8 cellular contexts compared by ENCODE assay signal in the genomic region with DNA sequence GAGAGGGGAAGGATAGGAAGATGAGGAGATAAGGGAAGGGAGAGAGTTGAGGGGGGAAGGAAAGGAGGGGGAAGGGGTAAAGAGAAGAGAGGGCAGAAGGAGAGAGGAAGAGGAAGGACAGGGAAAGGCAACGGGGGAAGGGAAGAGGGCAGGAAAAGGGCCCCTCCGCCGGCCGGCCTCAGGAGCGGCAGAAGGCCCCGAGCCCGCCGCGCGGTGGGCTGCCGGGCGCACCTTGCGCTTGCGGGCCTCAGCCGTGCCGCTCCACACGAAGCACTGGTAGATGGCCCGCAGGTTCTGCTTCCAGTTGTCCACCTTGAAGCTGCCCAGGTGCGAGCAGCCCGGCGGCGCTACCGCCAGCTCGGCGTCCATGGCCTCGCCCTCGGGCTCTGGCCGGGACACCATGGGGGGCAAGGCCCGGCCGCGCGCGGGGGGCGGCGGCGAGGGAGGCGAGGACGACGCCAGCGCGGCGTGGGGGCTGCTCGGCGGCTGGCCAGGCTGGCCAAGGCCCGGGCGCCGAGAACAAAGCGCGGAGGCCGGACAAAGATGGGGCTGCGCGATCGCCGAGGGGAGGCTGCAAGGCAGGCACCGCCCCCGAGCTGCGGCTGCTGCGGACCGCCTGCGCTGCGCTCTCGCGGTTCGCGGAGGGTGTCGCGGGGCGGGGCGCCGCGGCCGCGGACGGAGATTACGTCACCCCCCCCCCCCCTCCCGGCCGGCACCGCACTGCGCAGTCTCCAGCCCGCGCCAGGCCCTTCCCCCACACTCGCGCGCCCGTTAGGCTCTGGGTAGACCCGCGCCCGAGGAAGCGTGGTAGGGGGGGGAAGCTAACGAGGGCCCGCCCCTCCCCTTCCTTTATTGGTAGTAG. TPM values are rescaled to one million over a fixed set of nuclear protein-coding genes. Genes with fewer than 3 reads are reported as not detected.
DNase-seq lines count a peak whose midpoint lies in the region; ATAC-seq and TF ChIP-seq lines count a peak whose summit lies in the region.

A gene (minus strand): TSS at position 578 of the 862 bp plus-strand sequence. CDS start 176 bp downstream, at position 402.

- H3K27ac ChIP-seq in prostate gland, result peak within 1 kb of the TSS; percentile 100

- no peaks in the 10 kb centered on the region for H3K9me3 Mint-ChIP-seq in activated naive CD4-positive, alpha-beta T cell treated with anti-CD3 and anti-CD28 coated beads, Interleukin-2, amount 50 U/mL, for 72 hours

- intact Hi-C loops in left cardiac atrium (cut with DNase I), result no loop called here
- intact Hi-C loops in prostate gland (cut with DNase I), result loop anchor here (5.0 kb wide), 2 partner anchors 40 to 80 kb away; no protein-coding TSS in a partner anchor

- under 1% methylated on average over 58 of the region's 91 CpGs for WGBS in prostate gland

- no peak for TF ChIP-seq CTCF in BE2C (IDR thresholded peaks at IDR 0.05; ENCODE audit: low read depth, low read length)
- TF ChIP-seq CTCF in prostate gland (IDR thresholded peaks at IDR 0.05), result peak in 1 of 4 experiments; percentile 10

- peak within 1 kb of the TSS; percentile 88 for H3K4me3 ChIP-seq in BE2C (ENCODE audit: low read depth, low read length)
- H3K4me3 ChIP-seq in prostate gland, result peak within 1 kb of the TSS; percentile 99 to 100

- TF ChIP-seq POLR2A in prostate gland (IDR thresholded peaks at IDR 0.05), result peak; percentile 87

- H3K27ac Mint-ChIP-seq in activated naive CD4-positive, alpha-beta T cell treated with anti-CD3 and anti-CD28 coated beads, Interleukin-2, amount 50 U/mL, for 72 hours, result peak within 1 kb of the TSS; percentile 92 to 98

- H3K36me3 Mint-ChIP-seq in activated naive CD4-positive, alpha-beta T cell treated with anti-CD3 and anti-CD28 coated beads, Interleukin-2, amount 50 U/mL, for 72 hours, result peaks cover 9 to 11% of the 10 kb centered on the region in 2 donors

- H3K9me3 ChIP-seq in BE2C (no peaks in the 10 kb centered on the region), prostate gland (no peaks in the 10 kb centered on the region)

- H3K27me3 ChIP-seq in BE2C, result no peaks in the 10 kb centered on the region
- no peaks in the 10 kb centered on the region for H3K27me3 ChIP-seq in prostate gland (replicated peaks; ENCODE audit: insufficient read depth)

- ATAC-seq in GM18858 (IDR thresholded peaks at IDR 0.05; ENCODE audit: unreplicated experiment), result peak; percentile 36
- peak; percentile 49 for ATAC-seq in HG02981 (IDR thresholded peaks at IDR 0.05; ENCODE audit: unreplicated experiment)
- ATAC-seq in activated naive CD4-positive, alpha-beta T cell treated with anti-CD3 and anti-CD28 coated beads, Interleukin-2, amount 50 U/mL, for 72 hours, result peak; percentile 60 to 69
- peak; percentile 77 to 81 for ATAC-seq in left cardiac atrium

- no peak for DNase-seq in BE2C
- peak; percentile 67 for DNase-seq in NOMO-1 treated with DMSO at 0.1 percent for 48 hours (lab: John Stamatoyannopoulos, UW; ENCODE audit: unreplicated experiment)
- peak in 1 of 2 donors; percentile 92 for DNase-seq in activated naive CD4-positive, alpha-beta T cell treated with anti-CD3 and anti-CD28 coated beads, Interleukin-2, amount 50 U/mL, for 72 hours (ENCODE audit: low spot score in 2 of 2)
- no peak for DNase-seq in left cardiac atrium
- peak; percentile 13 for DNase-seq in prostate gland (ENCODE audit: low spot score)
- no peak for DNase-seq in cerebellar nuclear complex (lab: John Stamatoyannopoulos, UW)

- H3K4me1 ChIP-seq in BE2C, result no peaks in the 10 kb centered on the region
- H3K4me1 ChIP-seq in prostate gland (replicated peaks), result peaks cover under 1% of the 10 kb centered on the region

- H3K36me3 ChIP-seq in BE2C (peaks cover 8% of the 10 kb centered on the region), prostate gland (no peaks in the 10 kb centered on the region)

RNA-seq across cellular contexts. Expression of the gene that starts here (rescaled TPM):
- polyA plus RNA-seq in BE2C (2012; ENCODE audit: insufficient read depth, insufficient read length, low read depth), result 91.7 TPM
- 100 to 1,000 TPM; 146 to 180 TPM for total RNA-seq in activated naive CD4-positive, alpha-beta T cell treated with anti-CD3 and anti-CD28 coated beads, Interleukin-2, amount 50 U/mL, for 72 hours
- total RNA-seq in left cardiac atrium (100 to 1,000 TPM; 145 to 152 TPM), prostate gland (100 to 1,000 TPM; 133 to 242 TPM)

Comparison
In these comparisons a context has a peak if more than half of its experiments do, and no peak if none do; other contexts are left out.
1. DNase-seq: peak in NOMO-1 treated with DMSO at 0.1 percent for 48 hours (single experiment) and prostate gland (single experiment); none in BE2C (single experiment), left cardiac atrium (single experiment) and cerebellar nuclear complex (0 of 2).
2. Peak in every context shown above with its lines, with median percentiles within 50 percentile points of each other: ATAC-seq.